8 cellular contexts compared by ENCODE assay signal in the genomic region with DNA sequence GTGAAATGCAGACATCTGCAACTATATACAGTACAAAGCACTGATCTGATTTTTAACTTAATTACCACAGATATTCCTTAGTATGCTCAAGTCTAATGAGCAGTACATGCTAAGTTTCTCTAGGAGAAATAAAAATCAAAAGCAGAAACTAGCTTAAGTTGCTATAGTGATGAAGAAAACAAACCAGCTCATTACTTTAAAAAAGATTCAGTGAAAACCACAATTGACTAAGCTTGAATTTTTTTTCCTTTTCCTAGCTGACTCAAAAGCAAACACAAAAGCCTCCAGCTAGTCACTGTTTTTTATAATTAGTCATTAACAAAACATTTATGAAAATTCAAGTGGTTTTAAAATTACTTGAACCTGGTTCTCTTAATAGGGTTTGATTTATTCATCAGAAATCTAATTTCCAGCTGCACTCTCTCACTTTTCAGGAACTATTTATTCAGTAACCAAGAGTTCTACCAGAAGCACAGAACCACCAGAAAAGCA. TPM values are rescaled to one million over a fixed set of nuclear protein-coding genes. Genes with fewer than 3 reads are reported as not detected.
DNase-seq lines count a peak whose midpoint lies in the region; ATAC-seq, FAIRE-seq and TF ChIP-seq lines count a peak whose summit lies in the region.
"Not testable (repeated sequence)": the region's sequence is repeated elsewhere in the genome, so short reads cannot be mapped to it uniquely, and the experiment has no call there.

No MANE protein-coding gene starts in this region.

- H3K36me3 ChIP-seq in BJ (ENCODE audit: control insufficient read depth, insufficient read depth, low read length); adipocyte (ENCODE audit: control insufficient read depth, insufficient read depth, low read length, severe bottlenecking); right lobe of liver: not testable (repeated sequence)

- ATAC-seq in GM19395 (IDR thresholded peaks at IDR 0.05; ENCODE audit: unreplicated experiment) (peak; percentile 76), HG03135 (IDR thresholded peaks at IDR 0.05; ENCODE audit: unreplicated experiment) (peak; percentile 70), right lobe of liver (peak in 1 of 4 donors; percentile 8)
- ATAC-seq in stimulated activated memory B cell treated with anti-CD40 and anti-IgM and Interleukin-4, amounts not matched to agents 10 μg/mL and 1 μg/mL and 100 μg/mL, for 72 hours = peak; percentile 64

- H3K9ac ChIP-seq in adipocyte (ENCODE audit: low read length) = peak overlapping the region; percentile 3

- H3K4me1 Mint-ChIP-seq in stimulated activated memory B cell treated with anti-CD40 and anti-IgM and Interleukin-4, amounts not matched to agents 10 μg/mL and 1 μg/mL and 100 μg/mL, for 72 hours = peaks cover 60% of the 10 kb centered on the region

- not testable (repeated sequence) for H3K27me3 ChIP-seq in BJ (ENCODE audit: control insufficient read depth, insufficient read depth, low read length); adipocyte (replicated peaks; ENCODE audit: control insufficient read depth, insufficient read depth, low read length); right lobe of liver

- H3K27ac ChIP-seq in right lobe of liver = peak overlapping the region in 2 of 3 donors; percentile 33 to 38

- H3K9me3 ChIP-seq in adipocyte (ENCODE audit: control insufficient read depth, low read length); right lobe of liver: not testable (repeated sequence)

- peak overlapping the region; percentile 80 for H3K27ac Mint-ChIP-seq in stimulated activated memory B cell treated with anti-CD40 and anti-IgM and Interleukin-4, amounts not matched to agents 10 μg/mL and 1 μg/mL and 100 μg/mL, for 72 hours

- DNase-seq in BJ (ENCODE audit: low read depth) (peak; percentile 87), RCC 7860 (ENCODE audit: low spot score) (peak; percentile 81), adipocyte (ENCODE audit: low read depth) (peak; percentile 77), epithelial cell of proximal tubule (ENCODE audit: low read depth) (peak; percentile 76)
- DNase-seq in right lobe of liver = not testable (repeated sequence)

- H3K4me1 ChIP-seq in adipocyte (ENCODE audit: control insufficient read depth, insufficient read depth, low read length) (peaks cover 31% of the 10 kb centered on the region), right lobe of liver (peaks cover 0 to 63% (median 19%) of the 10 kb centered on the region in 4 donors)

- H3K36me3 Mint-ChIP-seq in stimulated activated memory B cell treated with anti-CD40 and anti-IgM and Interleukin-4, amounts not matched to agents 10 μg/mL and 1 μg/mL and 100 μg/mL, for 72 hours = peaks cover 39% of the 10 kb centered on the region

- TF ChIP-seq CTCF in BJ (IDR thresholded peaks at IDR 0.05; ENCODE audit: insufficient read depth, low read depth, low read length); epithelial cell of proximal tubule (conservative IDR thresholded peaks at IDR 0.05; ENCODE audit: low read depth, low read length); right lobe of liver (IDR thresholded peaks at IDR 0.05): not testable (repeated sequence)

- POLR2A ChIA-PET in BJ (lab: Charles Lee) = not testable (repeated sequence)

- H3K4me3 Mint-ChIP-seq in stimulated activated memory B cell treated with anti-CD40 and anti-IgM and Interleukin-4, amounts not matched to agents 10 μg/mL and 1 μg/mL and 100 μg/mL, for 72 hours = not testable (repeated sequence)

- FAIRE-seq in RCC 7860 (lab: Jason Lieb, UNC) = peak; percentile 92

- H3K9me3 Mint-ChIP-seq in stimulated activated memory B cell treated with anti-CD40 and anti-IgM and Interleukin-4, amounts not matched to agents 10 μg/mL and 1 μg/mL and 100 μg/mL, for 72 hours = not testable (repeated sequence)

- intact Hi-C loops in right lobe of liver (cut with DNase I) = not testable (repeated sequence)

- not testable (repeated sequence) for TF ChIP-seq POLR2A in right lobe of liver (IDR thresholded peaks at IDR 0.05)

- CTCF ChIA-PET in BJ (lab: Yijun Ruan, JAX) = interaction anchor here (1.0 to 1.2 kb wide), 2 partner anchors 8 to 10 kb away, joined by 4 to 5 read pairs; no protein-coding TSS in a partner anchor

- not testable (repeated sequence) for H3K4me3 ChIP-seq in BJ (ENCODE audit: low read depth, low read length); epithelial cell of proximal tubule (ENCODE audit: low read depth, low read length); right lobe of liver
- H3K4me3 ChIP-seq in adipocyte (ENCODE audit: low read length) = peak overlapping the region; percentile 37

- not testable (repeated sequence) for H3K27me3 Mint-ChIP-seq in stimulated activated memory B cell treated with anti-CD40 and anti-IgM and Interleukin-4, amounts not matched to agents 10 μg/mL and 1 μg/mL and 100 μg/mL, for 72 hours

RNA-seq across cellular contexts. Expression of a gene that starts 10.3 kb away (rescaled TPM):
- 78.6 and 99.5 TPM in 2 replicates for polyA plus RNA-seq in BJ (2011; rRNA removed)
- 50.4 and 52.1 TPM in 2 replicates for polyA minus RNA-seq in BJ (2011; rRNA and poly(A)+ RNA removed)
- total RNA-seq in epithelial cell of proximal tubule (145 and 155 TPM in 2 replicates), right lobe of liver (100 to 1,000 TPM; 272 to 652 (median 433) TPM)

RNA-seq across cellular contexts. Expression of a gene that starts 10.7 kb away (rescaled TPM):
- polyA plus RNA-seq in BJ (2011; rRNA removed) = 7.7 and 15.9 TPM in 2 replicates
- polyA minus RNA-seq in BJ (2011; rRNA and poly(A)+ RNA removed) = 7.3 and 7.7 TPM in 2 replicates
- total RNA-seq in epithelial cell of proximal tubule (14.3 and 36.0 TPM in 2 replicates), right lobe of liver (10 to 100 TPM; 22.5 to 33.2 (median 27.2) TPM)
